In genomic region chr10:52312999-52313349, GRCh38 we compare ENCODE assay signal across 10 cellular contexts. TPM values are rescaled to one million over a fixed set of nuclear protein-coding genes. Genes with fewer than 3 reads are reported as not detected.
DNase-seq lines count a peak whose midpoint lies in the region; ATAC-seq and TF ChIP-seq lines count a peak whose summit lies in the region.
"Had no signal": no experiment of that assay in that cellular context is flagged by ENCODE, and none has a peak within 500 bp of the region (broad histone marks: within the 10 kb centered on the region; RNA-seq: fewer than 3 reads in every experiment).

No MANE protein-coding gene starts in this region.

- H3K4me1 ChIP-seq in A673 (ENCODE audit: insufficient read depth, low read length, poor library complexity, severe bottlenecking) (peaks cover 3% of the 10 kb centered on the region), duodenal mucosa (ENCODE audit: control insufficient read depth in 1 of 2, insufficient read depth in 2 of 2, low read length in 2 of 2) (peaks cover 10 to 21% of the 10 kb centered on the region in 2 donors)

- H3K9me3 Mint-ChIP-seq in IgD-negative memory B cell (no peaks in the 10 kb centered on the region), natural killer cell (no peaks in the 10 kb centered on the region)

- intact Hi-C loops in A673 (cut with micrococcal nuclease; ENCODE audit: unreplicated experiment) (no loop called here), natural killer cell (cut with micrococcal nuclease) (no loop called here)

- H3K27ac ChIP-seq in A673 (ENCODE audit: low read depth, low read length, poor library complexity, severe bottlenecking) = no peak overlapping the region
- H3K27ac ChIP-seq in duodenal mucosa (ENCODE audit: low read depth, low read length) = no peak overlapping the region

- BruUV-seq in A673 (replicated peaks; lab: Mats Ljungman, UMichigan) = no TSS peak

- peaks cover 64% of the 10 kb centered on the region for H3K27me3 ChIP-seq in A673 (replicated peaks; ENCODE audit: insufficient read depth, low read depth, low read length, poor library complexity)
- peaks cover 17 to 41% of the 10 kb centered on the region in 2 donors for H3K27me3 ChIP-seq in duodenal mucosa (ENCODE audit: control insufficient read depth in 1 of 2, insufficient read depth in 2 of 2, low read length in 2 of 2)

- POLR2A ChIA-PET in A673 (lab: Charles Lee; ENCODE audit: low non-redundant PET) = no interaction called here

- H3K9ac ChIP-seq in duodenal mucosa (ENCODE audit: low read depth in 1 of 2, low read length in 2 of 2) = no peak overlapping the region

- H3K27ac Mint-ChIP-seq in IgD-negative memory B cell (no peak overlapping the region), natural killer cell (no peak overlapping the region)

- peak overlapping the region; percentile 22 to 93 (median 61) for H3K4me3 Mint-ChIP-seq in IgD-negative memory B cell
- H3K4me3 Mint-ChIP-seq in natural killer cell = peak overlapping the region; percentile 45

- CTCF ChIA-PET in A673 (lab: Charles Lee) = interaction anchor here (0.7 kb wide), 1 partner anchor 9 kb away, joined by 4 read pairs; no protein-coding TSS in a partner anchor

- peaks cover 57% of the 10 kb centered on the region for H3K27me3 Mint-ChIP-seq in IgD-negative memory B cell
- H3K27me3 Mint-ChIP-seq in natural killer cell (ENCODE audit: low read depth in 2 of 2) = peaks cover 47 to 74% of the 10 kb centered on the region in 2 donors

- no peaks in the 10 kb centered on the region for H3K36me3 Mint-ChIP-seq in IgD-negative memory B cell
- H3K36me3 Mint-ChIP-seq in natural killer cell = peaks cover 7% of the 10 kb centered on the region

- no peaks in the 10 kb centered on the region for H3K36me3 ChIP-seq in A673 (ENCODE audit: insufficient read depth, low read length, poor library complexity, severe bottlenecking)
- no peaks in the 10 kb centered on the region for H3K36me3 ChIP-seq in duodenal mucosa (ENCODE audit: control insufficient read depth in 1 of 2, insufficient read depth in 2 of 2, low read length in 2 of 2)

- DNase-seq in A673 (ENCODE audit: low spot score) = no peak
- no peak for DNase-seq in natural killer cell
- no peak for DNase-seq in DMS 273 treated with DMSO at 0.1 percent for 48 hours (lab: John Stamatoyannopoulos, UW)
- no peak for DNase-seq in NCI-H2196 treated with DMSO at 0.1 percent for 48 hours (lab: John Stamatoyannopoulos, UW; ENCODE audit: unreplicated experiment)
- DNase-seq: amniotic stem cell, NCI-H2171 had no signal

- ATAC-seq in natural killer cell = no peak
- ATAC-seq in GM21723 (IDR thresholded peaks at IDR 0.05; ENCODE audit: unreplicated experiment) = no peak
- ATAC-seq in GM21528 (IDR thresholded peaks at IDR 0.05; ENCODE audit: low FRiP score, unreplicated experiment) = no peak

- H3K4me3 ChIP-seq in A673 (ENCODE audit: low read depth, low read length, poor library complexity, severe bottlenecking) (peak overlapping the region; percentile 57), duodenal mucosa (ENCODE audit: low read depth in 1 of 2, low read length in 2 of 2) (peak overlapping the region; percentile 70 to 73)

- H3K4me1 Mint-ChIP-seq in IgD-negative memory B cell (peaks cover 4 to 10% (median 9%) of the 10 kb centered on the region in 3 donors), natural killer cell (peaks cover 12 to 31% of the 10 kb centered on the region in 2 donors)

- TF ChIP-seq CTCF in A673 (conservative IDR thresholded peaks at IDR 0.05; ENCODE audit: low read depth, low read length) (no peak), natural killer cell (IDR thresholded peaks at IDR 0.05) (no peak)

- no peaks in the 10 kb centered on the region for H3K9me3 ChIP-seq in A673 (ENCODE audit: low read depth, low read length, poor library complexity, severe bottlenecking)
- no peaks in the 10 kb centered on the region for H3K9me3 ChIP-seq in duodenal mucosa (ENCODE audit: control insufficient read depth in 1 of 2, low read length in 2 of 2)

RNA-seq across cellular contexts. Expression of gene DKK1, which starts 1.1 kb away (rescaled TPM):
- total RNA-seq in A673 (2021) (0.28 and 1.3 TPM in 2 replicates), natural killer cell (not detected)
- not detected for polyA plus RNA-seq in IgD-negative memory B cell
